In the genomic region with DNA sequence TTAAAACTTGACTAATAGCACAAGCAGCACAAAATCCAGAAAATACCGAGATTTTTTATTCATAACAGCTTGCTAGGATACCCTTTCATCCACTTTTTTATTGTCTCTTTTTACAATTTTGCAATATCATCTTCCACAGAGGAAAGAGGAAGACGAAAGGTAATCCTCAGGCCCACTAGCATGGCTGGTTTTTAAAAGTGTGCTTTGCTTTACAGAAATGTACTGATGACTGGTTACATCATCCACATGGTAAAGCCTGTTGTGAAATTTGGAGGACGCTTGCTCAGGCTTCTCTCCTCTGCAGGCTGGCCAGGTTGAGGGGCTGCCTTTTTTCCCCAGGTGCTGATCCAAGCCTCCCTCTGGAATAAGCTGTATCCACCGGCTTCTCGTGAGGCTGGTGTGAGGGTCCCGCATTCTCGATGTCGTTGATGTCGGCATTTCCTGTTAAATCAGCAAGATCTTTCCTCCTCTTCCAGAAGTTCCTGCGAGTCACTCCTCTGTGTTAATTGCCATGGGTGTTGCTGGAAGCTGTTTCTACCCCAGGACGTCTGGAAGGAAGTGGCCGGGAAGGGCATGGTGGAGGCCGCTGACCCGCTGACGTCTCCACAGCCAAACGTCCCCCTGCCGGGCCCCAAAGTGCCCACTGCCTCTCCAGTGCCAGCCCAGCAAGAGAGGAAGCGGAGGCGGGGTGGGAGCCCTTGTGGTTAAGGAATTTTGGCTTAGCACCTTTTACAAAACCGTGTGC, we compare ENCODE assay signal across 9 cellular contexts.
DNase-seq lines count a peak whose midpoint lies in the region.
"Had no signal": no experiment of that assay in that cellular context is flagged by ENCODE, and none has a peak within 500 bp of the region (broad histone marks: within the 10 kb centered on the region; RNA-seq: fewer than 3 reads in every experiment).

No MANE protein-coding gene starts in this region.

- DNase-seq in GF-D8 (lab: John Stamatoyannopoulos, UW) (peak; percentile 87), SIG-M5 (lab: John Stamatoyannopoulos, UW) (peak; percentile 67), glomerular visceral epithelial cell (ENCODE audit: extremely low spot score) (peak; percentile 20), C1 segment of cervical spinal cord (lab: John Stamatoyannopoulos, UW) (no peak), SHP77 (lab: John Stamatoyannopoulos, UW) (no peak)
- no peak for DNase-seq in activated CD4-positive, CD25-positive, alpha-beta regulatory T cell treated with anti-CD3 and anti-CD28 coated beads, Interleukin-2, amount 50 U/mL, for 72 hours
- DNase-seq: activated CD4-positive, alpha-beta T cell treated with anti-CD3 and anti-CD28 coated beads for 36 hours; kidney; NCI-H1092 treated with DMSO at 0.1 percent for 48 hours had no signal

Comparison
In these comparisons a context has a peak if more than half of its experiments do, and no peak if none do; other contexts are left out.
1. DNase-seq: peak in GF-D8 (single experiment), SIG-M5 (single experiment) and glomerular visceral epithelial cell (single experiment); none in C1 segment of cervical spinal cord (0 of 14), activated CD4-positive, CD25-positive, alpha-beta regulatory T cell treated with anti-CD3 and anti-CD28 coated beads, Interleukin-2, amount 50 U/mL, for 72 hours (single experiment) and SHP77 (0 of 2).